Comparison of ENCODE assay signal across 19 cellular contexts in the genomic region with DNA sequence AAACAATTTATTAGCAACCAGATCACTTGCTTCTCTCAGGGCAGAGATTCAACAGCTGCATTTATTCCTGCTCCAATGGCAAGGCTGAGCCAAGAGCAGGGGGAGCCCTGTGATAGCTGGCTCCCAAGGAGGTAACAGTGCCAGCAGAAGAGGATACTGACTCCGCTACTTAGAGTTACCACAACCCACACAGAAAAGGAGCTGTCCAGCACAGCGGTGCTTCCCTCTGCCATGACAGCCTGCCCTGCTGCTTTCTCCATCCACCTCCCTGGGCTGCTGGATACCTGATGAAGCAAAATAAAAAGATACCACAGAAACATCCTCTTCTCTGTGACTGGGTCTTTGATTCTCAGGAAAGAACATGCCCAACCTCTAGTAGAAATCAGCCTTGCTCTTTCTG.
A peak's percentile ranks its signal among the peaks of the same experiment; 100 is the strongest.
DNase-seq lines count a peak whose midpoint lies in the region; ATAC-seq and TF ChIP-seq lines count a peak whose summit lies in the region.
"Had no signal": no experiment of that assay in that cellular context is flagged by ENCODE, and none has a peak within 500 bp of the region (broad histone marks: within the 10 kb centered on the region; RNA-seq: fewer than 3 reads in every experiment).

No MANE protein-coding gene starts in this region.

- H3K36me3 Mint-ChIP-seq in endothelial cell (ENCODE audit: low read depth, unreplicated experiment) (no peaks in the 10 kb centered on the region), nephron progenitor cell (ENCODE audit: low read depth) (no peaks in the 10 kb centered on the region)

- H3K27me3 Mint-ChIP-seq in endothelial cell (ENCODE audit: unreplicated experiment) (no peaks in the 10 kb centered on the region), nephron progenitor cell (ENCODE audit: low read depth, poor library complexity) (peaks cover 3% of the 10 kb centered on the region)

- H3K4me1 Mint-ChIP-seq in endothelial cell (ENCODE audit: unreplicated experiment): no peaks in the 10 kb centered on the region
- no peaks in the 10 kb centered on the region for H3K4me1 Mint-ChIP-seq in nephron progenitor cell
- H3K4me1 Mint-ChIP-seq: nephron had no signal

- H3K4me3 Mint-ChIP-seq in endothelial cell (ENCODE audit: unreplicated experiment): no peak overlapping the region
- no peak overlapping the region for H3K4me3 Mint-ChIP-seq in nephron progenitor cell
- H3K4me3 Mint-ChIP-seq: nephron had no signal

- H3K27ac Mint-ChIP-seq in endothelial cell (ENCODE audit: unreplicated experiment): no peak overlapping the region
- H3K27ac Mint-ChIP-seq in nephron progenitor cell: no peak overlapping the region
- H3K27ac Mint-ChIP-seq: nephron had no signal

- ATAC-seq in HG03439 (IDR thresholded peaks at IDR 0.05; ENCODE audit: unreplicated experiment): no peak
- ATAC-seq: body of pancreas, gastrocnemius medialis, HCT116, psoas muscle had no signal

- DNase-seq in H4 (ENCODE audit: low spot score): peak; percentile 8
- DNase-seq in endothelial cell (ENCODE audit: low spot score): peak; percentile 26
- DNase-seq in nephron progenitor cell: peak; percentile 26
- DNase-seq in NCI-H1436 (lab: John Stamatoyannopoulos, UW): no peak
- DNase-seq in stimulated activated CD4-positive, alpha-beta T cell treated with anti-CD3 and anti-CD28 coated beads, Interleukin-1b, Interleukin-23, amount 100 ng/mL, for 48 hours: no peak
- no peak for DNase-seq in NCI-H345 (lab: John Stamatoyannopoulos, UW)
- DNase-seq: activated CD4-positive, alpha-beta T cell treated with anti-CD3 and anti-CD28 coated beads for 4 hours; activated CD8-positive, alpha-beta memory T cell treated with anti-CD3 and anti-CD28 coated beads, Interleukin-2, amount 50 U/mL, for 4 hours; body of pancreas; cortex of kidney; gastrocnemius medialis; MM.1S; NCI-H526; thyroid gland had no signal

- H3K9me3 Mint-ChIP-seq in endothelial cell (ENCODE audit: unreplicated experiment) (no peaks in the 10 kb centered on the region), nephron progenitor cell (no peaks in the 10 kb centered on the region)
- H3K9me3 Mint-ChIP-seq: nephron had no signal

- TF ChIP-seq CTCF in endothelial cell (IDR thresholded peaks at IDR 0.05; ENCODE audit: unreplicated experiment) (no peak), nephron progenitor cell (IDR thresholded peaks at IDR 0.05) (no peak)

TF ChIP-seq in PFSK-1, 5 proteins besides CTCF, POLR2A, EP300 and RAD21:
- TF ChIP-seq POLR2AphosphoS5 (IDR thresholded peaks at IDR 0.05; ENCODE audit: low read depth, low read length) (no peak), REST (IDR thresholded peaks at IDR 0.05; ENCODE audit: insufficient read depth in 1 of 2, low read depth in 2 of 2, low read length in 2 of 2) (peak; percentile 92 to 95)

Comparison
In these comparisons a context has a peak if more than half of its experiments do, and no peak if none do; other contexts are left out.
1. DNase-seq: peak in H4 (single experiment), endothelial cell (single experiment) and nephron progenitor cell (single experiment); none in NCI-H1436 (single experiment), stimulated activated CD4-positive, alpha-beta T cell treated with anti-CD3 and anti-CD28 coated beads, Interleukin-1b, Interleukin-23, amount 100 ng/mL, for 48 hours (single experiment) and NCI-H345 (single experiment).